10 cellular contexts compared by ENCODE assay signal in the genomic region with DNA sequence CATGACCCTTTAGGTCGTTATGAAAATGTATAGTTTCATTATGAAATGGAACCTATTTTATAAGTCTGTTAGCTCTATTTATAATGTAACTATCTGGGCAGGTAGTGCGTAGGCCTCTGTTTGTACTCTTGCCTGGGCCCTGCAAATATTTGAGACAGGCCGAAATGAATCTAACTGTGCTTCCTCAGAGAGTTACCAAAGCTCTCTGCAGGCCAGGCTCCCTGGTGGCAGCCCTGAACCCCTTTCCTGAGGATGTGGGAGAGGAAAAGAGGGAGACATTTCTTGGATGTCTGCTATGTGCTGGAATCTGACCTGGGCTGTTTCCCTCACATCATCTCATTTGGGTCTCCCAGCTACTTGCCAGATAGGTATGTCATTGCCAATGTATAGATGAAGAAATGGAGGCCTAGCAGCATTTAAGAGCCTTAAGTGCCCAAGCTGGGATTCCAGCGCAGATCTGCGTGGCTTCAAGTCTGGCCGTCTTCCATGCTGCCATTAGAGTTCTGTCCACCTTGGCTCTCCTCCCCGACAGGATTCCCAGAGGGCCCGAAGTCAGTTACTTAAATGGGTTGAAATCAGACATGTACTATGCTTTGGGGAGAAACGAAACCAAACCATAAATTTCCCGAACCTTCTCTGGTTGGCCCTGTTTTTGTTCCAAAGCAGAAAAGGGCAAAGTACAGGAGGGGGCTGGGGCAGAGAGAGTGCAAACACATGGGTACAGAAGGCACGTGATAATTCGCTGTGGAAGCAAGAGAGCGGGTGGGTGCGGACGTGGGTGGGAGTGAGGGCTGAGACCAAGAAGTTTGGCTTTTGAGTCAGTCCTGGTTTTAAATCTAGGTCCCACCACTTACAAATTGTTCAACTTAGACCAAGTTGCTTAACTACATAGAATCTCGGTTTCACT. TPM values are rescaled to one million over a fixed set of nuclear protein-coding genes. Genes with fewer than 3 reads are reported as not detected.
DNase-seq lines count a peak whose midpoint lies in the region; ATAC-seq lines count a peak whose summit lies in the region.
"Had no signal": no experiment of that assay in that cellular context is flagged by ENCODE, and none has a peak within 500 bp of the region (broad histone marks: within the 10 kb centered on the region; RNA-seq: fewer than 3 reads in every experiment).

No MANE protein-coding gene starts in this region.

- intact Hi-C loops in left colon (cut with DNase I, micrococcal nuclease), result no loop called here

- CTCF ChIA-PET in activated CD8-positive, alpha-beta memory T cell treated with anti-CD3 and anti-CD28 coated beads, Interleukin-2, amount 10 ng/mL, durations not matched to agents 7 days and 5 days (lab: Charles Lee), result interaction anchor here (0.8 to 2.3 kb wide), 9 partner anchors 9 to 281 kb away, joined by 3 to 12 read pairs (median 4); no protein-coding TSS in a partner anchor

- ATAC-seq in GM18511 (IDR thresholded peaks at IDR 0.05; ENCODE audit: unreplicated experiment) (peak; percentile 54), left lobe of liver (peak; percentile 69), HG03139 (IDR thresholded peaks at IDR 0.05; ENCODE audit: unreplicated experiment) (no peak), left colon (no peak), GM18873 (IDR thresholded peaks at IDR 0.05; ENCODE audit: low FRiP score, unreplicated experiment) (no peak)
- no peak for ATAC-seq in activated CD8-positive, alpha-beta memory T cell treated with anti-CD3 and anti-CD28 coated beads, Interleukin-2, amount 10 ng/mL, durations not matched to agents 7 days and 5 days

- no peaks in the 10 kb centered on the region for H3K27me3 ChIP-seq in HAP-1 (ENCODE audit: low read depth)

- in situ Hi-C loops in HAP-1 (cut with MboI; ENCODE audit: low sequenced_read_pairs), result no loop called here

- DNase-seq in activated CD8-positive, alpha-beta memory T cell treated with anti-CD3 and anti-CD28 coated beads, Interleukin-2, amount 10 ng/mL, durations not matched to agents 7 days and 5 days, result peak; percentile 79
- peak; percentile 81 for DNase-seq in left lobe of liver (ENCODE audit: low spot score)
- peak; percentile 46 to 72 for DNase-seq in stimulated activated CD8-positive, alpha-beta memory T cell treated with anti-CD3 and anti-CD28 coated beads, Interleukin-4, amount 100 ng/mL, for 4 hours (ENCODE audit: low read depth in 2 of 2, low spot score in 1 of 2)
- DNase-seq in HAP-1 (ENCODE audit: low spot score in 2 of 2), result no peak
- DNase-seq in left colon, result no peak
- DNase-seq: cerebellar nuclear complex, DMS79 treated with DMSO at 0.1 percent for 48 hours had no signal

- no peaks in the 10 kb centered on the region for H3K36me3 ChIP-seq in HAP-1 (replicated peaks)

- peak overlapping the region; percentile 49 for H3K4me3 Mint-ChIP-seq in activated CD8-positive, alpha-beta memory T cell treated with anti-CD3 and anti-CD28 coated beads, Interleukin-2, amount 10 ng/mL, durations not matched to agents 7 days and 5 days

- no peaks in the 10 kb centered on the region for H3K4me1 ChIP-seq in HAP-1

- H3K27ac Mint-ChIP-seq in activated CD8-positive, alpha-beta memory T cell treated with anti-CD3 and anti-CD28 coated beads, Interleukin-2, amount 10 ng/mL, durations not matched to agents 7 days and 5 days, result peak overlapping the region; percentile 95

- peaks cover 3% of the 10 kb centered on the region for H3K9me3 Mint-ChIP-seq in activated CD8-positive, alpha-beta memory T cell treated with anti-CD3 and anti-CD28 coated beads, Interleukin-2, amount 10 ng/mL, durations not matched to agents 7 days and 5 days (ENCODE audit: low read depth)

- H3K9me3 ChIP-seq in HAP-1, result no peaks in the 10 kb centered on the region

- H3K4me1 Mint-ChIP-seq in activated CD8-positive, alpha-beta memory T cell treated with anti-CD3 and anti-CD28 coated beads, Interleukin-2, amount 10 ng/mL, durations not matched to agents 7 days and 5 days, result peaks cover 74% of the 10 kb centered on the region

- H3K36me3 Mint-ChIP-seq in activated CD8-positive, alpha-beta memory T cell treated with anti-CD3 and anti-CD28 coated beads, Interleukin-2, amount 10 ng/mL, durations not matched to agents 7 days and 5 days, result peaks cover 11% of the 10 kb centered on the region

- H3K27me3 Mint-ChIP-seq in activated CD8-positive, alpha-beta memory T cell treated with anti-CD3 and anti-CD28 coated beads, Interleukin-2, amount 10 ng/mL, durations not matched to agents 7 days and 5 days, result no peaks in the 10 kb centered on the region

- H3K4me3 ChIP-seq in HAP-1, result no peak overlapping the region

RNA-seq across cellular contexts. Expression of a gene that starts 33.0 kb away (rescaled TPM):
- 10 to 100 TPM; 43.5 to 83.9 TPM for total RNA-seq in activated CD8-positive, alpha-beta memory T cell treated with anti-CD3 and anti-CD28 coated beads, Interleukin-2, amount 10 ng/mL, durations not matched to agents 7 days and 5 days
- total RNA-seq in left lobe of liver, result 0.75 TPM
- total RNA-seq in left colon, result under 1 TPM; 0.31 to 0.95 TPM

RNA-seq across cellular contexts. Expression of a gene that starts 49.3 kb away (rescaled TPM):
- 100 to 1,000 TPM in 1 of 2 experiments, 10 to 100 TPM in 1; 90.7 to 110 TPM for total RNA-seq in activated CD8-positive, alpha-beta memory T cell treated with anti-CD3 and anti-CD28 coated beads, Interleukin-2, amount 10 ng/mL, durations not matched to agents 7 days and 5 days
- 28.3 TPM for total RNA-seq in left lobe of liver
- total RNA-seq in left colon, result 10 to 100 TPM; 74.5 to 76.4 TPM

Comparison
In these comparisons a context has a peak if more than half of its experiments do, and no peak if none do; other contexts are left out.
1. ATAC-seq: peak in GM18511 (single experiment) and left lobe of liver (single experiment); none in activated CD8-positive, alpha-beta memory T cell treated with anti-CD3 and anti-CD28 coated beads, Interleukin-2, amount 10 ng/mL, durations not matched to agents 7 days and 5 days (single experiment), HG03139 (single experiment), left colon (single experiment) and GM18873 (single experiment).
2. DNase-seq: peak in activated CD8-positive, alpha-beta memory T cell treated with anti-CD3 and anti-CD28 coated beads, Interleukin-2, amount 10 ng/mL, durations not matched to agents 7 days and 5 days (single experiment), left lobe of liver (single experiment) and stimulated activated CD8-positive, alpha-beta memory T cell treated with anti-CD3 and anti-CD28 coated beads, Interleukin-4, amount 100 ng/mL, for 4 hours (2 of 2); none in HAP-1 (0 of 2) and left colon (0 of 2).
3. RNA of a gene that starts 33.0 kb away (total RNA-seq): 43.5 to 83.9 TPM in activated CD8-positive, alpha-beta memory T cell treated with anti-CD3 and anti-CD28 coated beads, Interleukin-2, amount 10 ng/mL, durations not matched to agents 7 days and 5 days; 0.31 to 0.95 TPM in left colon and 0.75 TPM in left lobe of liver (single experiment); every median in the first group is over 10 times any median in the second.